Comparison of ENCODE assay signal across 14 cellular contexts in the genomic region with DNA sequence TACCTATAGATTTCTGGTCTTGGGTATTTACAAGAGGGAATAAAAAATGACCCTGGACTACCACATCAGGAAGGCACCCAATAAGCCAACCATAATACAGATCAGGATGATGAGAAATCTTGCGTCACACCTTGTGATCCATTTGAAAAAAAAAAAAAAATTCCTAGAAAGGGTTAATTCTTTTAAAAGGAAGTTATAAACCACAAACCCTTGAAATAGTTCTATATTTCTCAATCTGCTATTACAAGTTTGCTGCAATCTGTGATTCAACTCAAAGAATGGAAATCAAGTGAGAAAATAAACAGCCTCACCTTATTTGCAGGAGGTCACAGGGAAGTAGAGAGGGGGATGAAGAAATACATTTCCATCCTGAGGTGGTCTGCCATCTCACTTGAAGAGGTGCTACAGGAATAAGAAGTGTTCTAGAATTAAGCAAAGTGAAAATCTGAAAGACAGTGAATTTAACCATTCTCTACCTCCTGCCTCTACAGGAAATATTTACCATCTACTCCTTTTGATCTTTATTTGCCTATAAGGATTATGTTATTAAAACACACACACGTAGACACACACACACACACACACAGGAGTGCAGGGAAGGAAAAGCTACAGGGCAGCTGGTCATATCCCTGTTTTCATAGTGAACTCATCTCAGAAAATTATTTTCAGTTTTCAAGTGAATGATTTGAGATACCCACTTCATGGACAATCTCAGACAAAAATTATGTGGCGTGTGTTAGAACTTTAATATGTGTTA.
DNase-seq lines count a peak whose midpoint lies in the region; TF ChIP-seq lines count a peak whose summit lies in the region.
"Had no signal": no experiment of that assay in that cellular context is flagged by ENCODE, and none has a peak within 500 bp of the region (broad histone marks: within the 10 kb centered on the region; RNA-seq: fewer than 3 reads in every experiment).

No MANE protein-coding gene starts in this region.

- H3K27me3 Mint-ChIP-seq in T-helper 2 cell treated with Interferon-gamma antibody and Interleukin-4, amounts not matched to agents 5 μg/mL and 100 μg/mL, for 36 hours (ENCODE audit: low read depth) = peaks cover 9% of the 10 kb centered on the region

- no peaks in the 10 kb centered on the region for H3K9me3 Mint-ChIP-seq in T-helper 2 cell treated with Interferon-gamma antibody and Interleukin-4, amounts not matched to agents 5 μg/mL and 100 μg/mL, for 36 hours
- H3K9me3 Mint-ChIP-seq: activated CD8-positive, alpha-beta T cell treated with anti-CD3 and anti-CD28 coated beads for 36 hours had no signal

- peak; percentile 29 for DNase-seq in AG09309 (ENCODE audit: low read depth)
- DNase-seq in M059J (ENCODE audit: low read depth) = peak; percentile 9
- peak; percentile 32 for DNase-seq in astrocyte of the spinal cord (ENCODE audit: low read depth, low spot score)
- peak; percentile 54 for DNase-seq in glomerular visceral epithelial cell (ENCODE audit: extremely low spot score)
- no peak for DNase-seq in T-helper 2 cell treated with Interferon-gamma antibody and Interleukin-4, amounts not matched to agents 5 μg/mL and 100 μg/mL, for 36 hours (ENCODE audit: low spot score)
- no peak for DNase-seq in activated naive CD4-positive, alpha-beta T cell treated with anti-CD3 and anti-CD28 coated beads, Interleukin-2, amount 50 U/mL, for 16 hours
- DNase-seq in midbrain (lab: John Stamatoyannopoulos, UW) = no peak
- no peak for DNase-seq in NCI-H526 (lab: John Stamatoyannopoulos, UW)
- DNase-seq: activated CD8-positive, alpha-beta T cell treated with anti-CD3 and anti-CD28 coated beads for 36 hours; activated gamma-delta T cell; colonic mucosa; heart left ventricle; KG1; nucleus accumbens had no signal

- H3K36me3 Mint-ChIP-seq in T-helper 2 cell treated with Interferon-gamma antibody and Interleukin-4, amounts not matched to agents 5 μg/mL and 100 μg/mL, for 36 hours (ENCODE audit: low read depth) = no peaks in the 10 kb centered on the region

- in situ Hi-C loops in astrocyte of the spinal cord (cut with HindIII; ENCODE audit: low sequenced_read_pairs) = no loop called here

- no peak overlapping the region for H3K4me3 Mint-ChIP-seq in T-helper 2 cell treated with Interferon-gamma antibody and Interleukin-4, amounts not matched to agents 5 μg/mL and 100 μg/mL, for 36 hours
- H3K4me3 Mint-ChIP-seq: activated CD8-positive, alpha-beta T cell treated with anti-CD3 and anti-CD28 coated beads for 36 hours had no signal

- H3K4me1 Mint-ChIP-seq in T-helper 2 cell treated with Interferon-gamma antibody and Interleukin-4, amounts not matched to agents 5 μg/mL and 100 μg/mL, for 36 hours (ENCODE audit: low read depth) = no peaks in the 10 kb centered on the region

- TF ChIP-seq CTCF in AG09309 (IDR thresholded peaks at IDR 0.05; ENCODE audit: control insufficient read depth, insufficient read depth, low read depth, low read length, missing control alignments) (no peak), astrocyte of the spinal cord (IDR thresholded peaks at IDR 0.05; ENCODE audit: low read depth, low read length) (no peak)

- H3K27ac Mint-ChIP-seq in T-helper 2 cell treated with Interferon-gamma antibody and Interleukin-4, amounts not matched to agents 5 μg/mL and 100 μg/mL, for 36 hours = no peak overlapping the region
- H3K27ac Mint-ChIP-seq: activated CD8-positive, alpha-beta T cell treated with anti-CD3 and anti-CD28 coated beads for 36 hours had no signal

- H3K4me3 ChIP-seq in AG09309 (ENCODE audit: control insufficient read depth, low read depth, low read length) (no peak overlapping the region), astrocyte of the spinal cord (ENCODE audit: low read depth, low read length) (no peak overlapping the region)
- H3K4me3 ChIP-seq: colonic mucosa, heart left ventricle had no signal

Comparison
In these comparisons a context has a peak if more than half of its experiments do, and no peak if none do; other contexts are left out.
1. DNase-seq: peak in AG09309 (single experiment), M059J (single experiment), astrocyte of the spinal cord (single experiment) and glomerular visceral epithelial cell (single experiment); none in T-helper 2 cell treated with Interferon-gamma antibody and Interleukin-4, amounts not matched to agents 5 μg/mL and 100 μg/mL, for 36 hours (single experiment), activated naive CD4-positive, alpha-beta T cell treated with anti-CD3 and anti-CD28 coated beads, Interleukin-2, amount 50 U/mL, for 16 hours (single experiment), midbrain (single experiment) and NCI-H526 (0 of 2).